Comparison of ENCODE assay signal across 19 cellular contexts in the genomic region with DNA sequence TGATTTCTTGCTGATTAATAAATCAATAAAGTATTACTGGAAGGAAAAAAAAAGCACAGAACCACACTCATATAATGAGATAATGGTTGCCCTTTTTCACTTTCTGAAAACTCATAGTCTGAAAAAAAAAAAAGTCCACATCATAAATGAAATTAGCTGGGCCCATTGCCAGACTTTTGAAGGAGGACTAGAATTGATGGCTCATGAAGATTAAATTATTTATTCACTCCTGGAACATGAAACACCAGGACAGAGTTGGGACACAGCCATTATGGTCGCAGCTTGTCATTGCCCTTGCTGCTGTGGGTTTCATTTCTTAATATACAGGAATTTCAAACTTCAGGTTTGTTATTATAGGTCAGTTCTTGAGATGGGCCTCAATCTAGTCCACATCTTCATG.
"Had no signal": no experiment of that assay in that cellular context is flagged by ENCODE, and none has a peak within 500 bp of the region (broad histone marks: within the 10 kb centered on the region; RNA-seq: fewer than 3 reads in every experiment).

No MANE protein-coding gene starts in this region.

- H3K9me3 Mint-ChIP-seq: nephron, type B pancreatic cell had no signal

- H3K9me3 ChIP-seq: heart left ventricle, psoas muscle, right lobe of liver, suprapubic skin, thyroid gland had no signal

- DNase-seq: effector memory CD4-positive, alpha-beta T cell; heart left ventricle; hippocampal formation; left colon; mesendoderm; naive B cell; psoas muscle; retina; right lobe of liver; stimulated activated CD4-positive, alpha-beta T cell treated with anti-CD3 and anti-CD28 coated beads, Interleukin-4, amount 100 ng/mL, for 1 hour; stimulated activated CD8-positive, alpha-beta memory T cell treated with anti-CD3 and anti-CD28 coated beads, Interleukin-4, amount 100 ng/mL, for 48 hours; stimulated activated naive CD8-positive, alpha-beta T cell treated with anti-CD3 and anti-CD28 coated beads, Interleukin-15, Interleukin-2, amounts not matched to agents 100 U/mL and 50 U/mL, for 24 hours; thyroid gland had no signal

- H3K27me3 Mint-ChIP-seq: naive B cell, type B pancreatic cell had no signal

- H3K4me1 Mint-ChIP-seq: naive B cell; nephron; stimulated activated effector memory CD8-positive, alpha-beta T cell treated with anti-CD3 and anti-CD28 coated beads, Interleukin-12 subunit alpha, Interleukin-12 subunit beta, amount 100 ng/mL, for 72 hours had no signal

- H3K27me3 ChIP-seq: heart left ventricle, right lobe of liver, suprapubic skin, thyroid gland had no signal

- H3K4me1 ChIP-seq: heart left ventricle, parathyroid adenoma, psoas muscle, right lobe of liver, suprapubic skin, thyroid gland had no signal

- ATAC-seq: esophagus mucosa; heart left ventricle; left colon; psoas muscle; right lobe of liver; stimulated activated effector memory CD8-positive, alpha-beta T cell treated with anti-CD3 and anti-CD28 coated beads, Interleukin-12 subunit alpha, Interleukin-12 subunit beta, amount 100 ng/mL, for 72 hours; stimulated activated naive CD8-positive, alpha-beta T cell treated with anti-CD3 and anti-CD28 coated beads, Interleukin-15, Interleukin-2, amounts not matched to agents 100 U/mL and 50 U/mL, for 24 hours had no signal

- H3K36me3 ChIP-seq: heart left ventricle, right lobe of liver, suprapubic skin, thyroid gland had no signal

- H3K4me3 ChIP-seq: heart left ventricle, psoas muscle, right lobe of liver, suprapubic skin, thyroid gland had no signal

- H3K36me3 Mint-ChIP-seq: naive B cell; stimulated activated effector memory CD8-positive, alpha-beta T cell treated with anti-CD3 and anti-CD28 coated beads, Interleukin-12 subunit alpha, Interleukin-12 subunit beta, amount 100 ng/mL, for 72 hours; type B pancreatic cell had no signal

- H3K27ac Mint-ChIP-seq: naive B cell; nephron; stimulated activated effector memory CD8-positive, alpha-beta T cell treated with anti-CD3 and anti-CD28 coated beads, Interleukin-12 subunit alpha, Interleukin-12 subunit beta, amount 100 ng/mL, for 72 hours; type B pancreatic cell had no signal

- H3K4me3 Mint-ChIP-seq: naive B cell; nephron; stimulated activated effector memory CD8-positive, alpha-beta T cell treated with anti-CD3 and anti-CD28 coated beads, Interleukin-12 subunit alpha, Interleukin-12 subunit beta, amount 100 ng/mL, for 72 hours; type B pancreatic cell had no signal

- H3K27ac ChIP-seq: heart left ventricle, parathyroid adenoma, psoas muscle, right lobe of liver, suprapubic skin, thyroid gland had no signal
